In the genomic region with DNA sequence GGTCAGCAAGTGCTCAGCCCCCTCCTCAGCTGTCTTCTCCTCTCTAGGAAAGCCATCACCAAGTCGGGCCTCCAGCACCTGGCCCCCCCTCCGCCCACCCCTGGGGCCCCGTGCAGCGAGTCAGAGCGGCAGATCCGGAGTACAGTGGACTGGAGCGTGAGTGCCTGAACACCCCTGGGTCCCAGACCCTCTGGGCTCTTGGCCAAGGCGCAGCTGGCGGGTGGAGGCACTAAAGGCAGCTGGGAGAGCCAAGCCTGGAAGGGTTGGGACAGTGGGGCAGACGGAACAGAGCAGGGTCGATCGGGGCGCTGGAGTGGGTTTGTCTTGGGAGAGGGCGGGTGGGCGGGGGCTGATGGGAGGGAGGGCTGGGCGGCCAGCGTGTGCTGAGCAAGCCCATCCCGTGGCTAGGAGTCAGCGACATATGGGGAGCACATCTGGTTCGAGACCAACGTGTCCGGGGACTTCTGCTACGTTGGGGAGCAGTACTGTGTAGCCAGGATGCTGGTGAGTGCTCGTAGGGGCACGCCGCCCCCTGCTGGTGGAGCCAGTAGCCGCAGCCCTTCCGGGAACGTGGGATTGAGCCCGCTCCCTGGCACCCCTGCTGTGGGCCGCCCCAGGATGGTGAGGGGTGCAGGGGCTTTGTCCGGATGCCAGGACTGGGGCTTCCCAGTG, we compare ENCODE assay signal across 1 cellular context.
TF ChIP-seq lines count a peak whose summit lies in the region.

No MANE protein-coding gene starts in this region.

TF ChIP-seq in HepG2, 621 proteins besides CTCF, POLR2A, EP300 and RAD21 (continued from another document):
- TF ChIP-seq, protein P1, sequence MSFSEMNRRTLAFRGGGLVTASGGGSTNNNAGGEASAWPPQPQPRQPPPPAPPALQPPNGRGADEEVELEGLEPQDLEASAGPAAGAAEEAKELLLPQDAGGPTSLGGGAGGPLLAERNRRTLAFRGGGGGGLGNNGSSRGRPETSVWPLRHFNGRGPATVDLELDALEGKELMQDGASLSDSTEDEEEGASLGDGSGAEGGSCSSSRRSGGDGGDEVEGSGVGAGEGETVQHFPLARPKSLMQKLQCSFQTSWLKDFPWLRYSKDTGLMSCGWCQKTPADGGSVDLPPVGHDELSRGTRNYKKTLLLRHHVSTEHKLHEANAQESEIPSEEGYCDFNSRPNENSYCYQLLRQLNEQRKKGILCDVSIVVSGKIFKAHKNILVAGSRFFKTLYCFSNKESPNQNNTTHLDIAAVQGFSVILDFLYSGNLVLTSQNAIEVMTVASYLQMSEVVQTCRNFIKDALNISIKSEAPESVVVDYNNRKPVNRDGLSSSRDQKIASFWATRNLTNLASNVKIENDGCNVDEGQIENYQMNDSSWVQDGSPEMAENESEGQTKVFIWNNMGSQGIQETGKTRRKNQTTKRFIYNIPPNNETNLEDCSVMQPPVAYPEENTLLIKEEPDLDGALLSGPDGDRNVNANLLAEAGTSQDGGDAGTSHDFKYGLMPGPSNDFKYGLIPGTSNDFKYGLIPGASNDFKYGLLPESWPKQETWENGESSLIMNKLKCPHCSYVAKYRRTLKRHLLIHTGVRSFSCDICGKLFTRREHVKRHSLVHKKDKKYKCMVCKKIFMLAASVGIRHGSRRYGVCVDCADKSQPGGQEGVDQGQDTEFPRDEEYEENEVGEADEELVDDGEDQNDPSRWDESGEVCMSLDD (CRISPR knock-in tag; IDR thresholded peaks at IDR 0.05; ENCODE audit: borderline replicate concordance) = no peak
- no peak for TF ChIP-seq ZNF501 (CRISPR knock-in tag; IDR thresholded peaks at IDR 0.05)
- no peak for TF ChIP-seq JUNB (CRISPR knock-in tag; IDR thresholded peaks at IDR 0.05; ENCODE audit: borderline replicate concordance)
- no peak for TF ChIP-seq RNF2 (conservative IDR thresholded peaks at IDR 0.05; ENCODE audit: low read depth)
- TF ChIP-seq MAFK (conservative IDR thresholded peaks at IDR 0.05 in 1 of 2, IDR thresholded peaks at IDR 0.05 in 1 of 2; ENCODE audit: low read length in 2 of 2) = no peak
- peak; percentile 76; the same call in 1 of the 2 replicates for TF ChIP-seq ZSCAN25 (CRISPR knock-in tag; IDR thresholded peaks at IDR 0.05)
- TF ChIP-seq, protein P2, sequence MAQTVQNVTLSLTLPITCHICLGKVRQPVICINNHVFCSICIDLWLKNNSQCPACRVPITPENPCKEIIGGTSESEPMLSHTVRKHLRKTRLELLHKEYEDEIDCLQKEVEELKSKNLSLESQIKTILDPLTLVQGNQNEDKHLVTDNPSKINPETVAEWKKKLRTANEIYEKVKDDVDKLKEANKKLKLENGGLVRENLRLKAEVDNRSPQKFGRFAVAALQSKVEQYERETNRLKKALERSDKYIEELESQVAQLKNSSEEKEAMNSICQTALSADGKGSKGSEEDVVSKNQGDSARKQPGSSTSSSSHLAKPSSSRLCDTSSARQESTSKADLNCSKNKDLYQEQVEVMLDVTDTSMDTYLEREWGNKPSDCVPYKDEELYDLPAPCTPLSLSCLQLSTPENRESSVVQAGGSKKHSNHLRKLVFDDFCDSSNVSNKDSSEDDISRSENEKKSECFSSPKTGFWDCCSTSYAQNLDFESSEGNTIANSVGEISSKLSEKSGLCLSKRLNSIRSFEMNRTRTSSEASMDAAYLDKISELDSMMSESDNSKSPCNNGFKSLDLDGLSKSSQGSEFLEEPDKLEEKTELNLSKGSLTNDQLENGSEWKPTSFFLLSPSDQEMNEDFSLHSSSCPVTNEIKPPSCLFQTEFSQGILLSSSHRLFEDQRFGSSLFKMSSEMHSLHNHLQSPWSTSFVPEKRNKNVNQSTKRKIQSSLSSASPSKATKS (CRISPR knock-in tag; IDR thresholded peaks at IDR 0.05) = no peak
- TF ChIP-seq, protein P3, sequence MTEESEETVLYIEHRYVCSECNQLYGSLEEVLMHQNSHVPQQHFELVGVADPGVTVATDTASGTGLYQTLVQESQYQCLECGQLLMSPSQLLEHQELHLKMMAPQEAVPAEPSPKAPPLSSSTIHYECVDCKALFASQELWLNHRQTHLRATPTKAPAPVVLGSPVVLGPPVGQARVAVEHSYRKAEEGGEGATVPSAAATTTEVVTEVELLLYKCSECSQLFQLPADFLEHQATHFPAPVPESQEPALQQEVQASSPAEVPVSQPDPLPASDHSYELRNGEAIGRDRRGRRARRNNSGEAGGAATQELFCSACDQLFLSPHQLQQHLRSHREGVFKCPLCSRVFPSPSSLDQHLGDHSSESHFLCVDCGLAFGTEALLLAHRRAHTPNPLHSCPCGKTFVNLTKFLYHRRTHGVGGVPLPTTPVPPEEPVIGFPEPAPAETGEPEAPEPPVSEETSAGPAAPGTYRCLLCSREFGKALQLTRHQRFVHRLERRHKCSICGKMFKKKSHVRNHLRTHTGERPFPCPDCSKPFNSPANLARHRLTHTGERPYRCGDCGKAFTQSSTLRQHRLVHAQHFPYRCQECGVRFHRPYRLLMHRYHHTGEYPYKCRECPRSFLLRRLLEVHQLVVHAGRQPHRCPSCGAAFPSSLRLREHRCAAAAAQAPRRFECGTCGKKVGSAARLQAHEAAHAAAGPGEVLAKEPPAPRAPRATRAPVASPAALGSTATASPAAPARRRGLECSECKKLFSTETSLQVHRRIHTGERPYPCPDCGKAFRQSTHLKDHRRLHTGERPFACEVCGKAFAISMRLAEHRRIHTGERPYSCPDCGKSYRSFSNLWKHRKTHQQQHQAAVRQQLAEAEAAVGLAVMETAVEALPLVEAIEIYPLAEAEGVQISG (CRISPR knock-in tag; IDR thresholded peaks at IDR 0.05) = peak; percentile 25; the same call in 1 of the 2 replicates
- 0 out of 2 replicates have a peak, but pooled peaks have one; percentile 30 for TF ChIP-seq ZBTB7B (CRISPR knock-in tag; IDR thresholded peaks at IDR 0.05)
- no peak for TF ChIP-seq ZNF605 (CRISPR knock-in tag; IDR thresholded peaks at IDR 0.05)
- TF ChIP-seq ZNF12 (CRISPR knock-in tag; IDR thresholded peaks at IDR 0.05) = no peak
- no peak for TF ChIP-seq JDP2 (CRISPR knock-in tag; IDR thresholded peaks at IDR 0.05; ENCODE audit: borderline replicate concordance)
- no peak for TF ChIP-seq ZNF451 (CRISPR knock-in tag; IDR thresholded peaks at IDR 0.05)
- no peak for TF ChIP-seq ZNF430 (CRISPR knock-in tag; IDR thresholded peaks at IDR 0.05)
- no peak for TF ChIP-seq ZNF878 (CRISPR knock-in tag; IDR thresholded peaks at IDR 0.05)
- no peak for TF ChIP-seq ZNF20 (CRISPR knock-in tag; IDR thresholded peaks at IDR 0.05)
TF ChIP-seq in HepG2: peak in this region for 16.
